ENCODE assay signal across 9 cellular contexts in the genomic region with DNA sequence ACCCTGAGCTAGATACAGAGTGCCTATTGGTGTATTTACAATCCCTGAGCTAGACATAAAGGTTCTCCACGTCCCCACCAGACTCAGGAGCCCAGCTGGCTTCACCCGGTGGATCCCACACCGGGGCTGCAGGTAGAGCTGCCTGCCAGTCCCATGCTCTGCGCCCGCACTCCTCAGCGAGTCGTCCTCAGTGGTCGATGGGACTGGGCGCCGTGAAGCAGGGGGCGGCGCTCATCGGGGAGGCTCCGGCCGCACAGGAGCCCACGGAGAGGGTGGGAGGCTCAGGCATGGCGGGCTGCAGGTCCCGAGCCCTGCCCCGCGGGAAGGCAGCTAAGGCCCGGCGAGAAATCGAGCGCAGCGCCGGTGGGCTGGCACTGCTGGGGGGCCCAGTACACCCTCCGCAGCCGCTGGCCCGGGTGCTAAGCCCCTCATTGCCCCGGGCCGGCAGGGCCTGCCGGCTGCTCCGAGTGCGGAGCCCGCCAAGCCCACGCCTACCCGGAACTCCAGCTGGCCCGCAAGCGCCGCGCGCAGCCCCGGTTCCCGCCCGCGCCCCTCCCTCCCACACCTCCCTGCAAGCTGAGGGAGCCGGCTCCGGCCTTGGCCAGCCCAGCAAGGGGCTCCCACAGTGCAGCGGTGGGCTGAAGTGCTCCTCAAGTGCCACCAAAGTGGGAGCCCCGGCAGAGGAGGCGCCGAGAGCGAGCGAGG. TPM values are rescaled to one million over a fixed set of nuclear protein-coding genes. Genes with fewer than 3 reads are reported as not detected.
DNase-seq lines count a peak whose midpoint lies in the region; ATAC-seq and TF ChIP-seq lines count a peak whose summit lies in the region.
"Not testable (repeated sequence)": the region's sequence is repeated elsewhere in the genome, so short reads cannot be mapped to it uniquely, and the experiment has no call there.
"Had no signal": no experiment of that assay in that cellular context is flagged by ENCODE, and none has a peak within 500 bp of the region (broad histone marks: within the 10 kb centered on the region; RNA-seq: fewer than 3 reads in every experiment).

No MANE protein-coding gene starts in this region.

- H3K4me2 ChIP-seq in OCI-LY7 (ENCODE audit: low read length) (peak overlapping the region; percentile 49; the same call in 1 of the 2 replicates), skeletal muscle satellite cell (ENCODE audit: low read length) (peak overlapping the region; percentile 35)

- not testable (repeated sequence) for H4K20me1 ChIP-seq in OCI-LY7 (ENCODE audit: insufficient read depth, low read length)

- not testable (repeated sequence) for ATAC-seq in activated CD8-positive, alpha-beta memory T cell treated with anti-CD3 and anti-CD28 coated beads, Interleukin-2, amount 10 ng/mL, durations not matched to agents 7 days and 5 days; lower lobe of right lung
- ATAC-seq in upper lobe of right lung: peak; percentile 15

- not testable (repeated sequence) for H3K4me3 ChIP-seq in OCI-LY7 (ENCODE audit: low read depth, low read length, poor library complexity, severe bottlenecking); skeletal muscle satellite cell (ENCODE audit: low read length)
- peak overlapping the region; percentile 22 for H3K4me3 ChIP-seq in fibroblast of the aortic adventitia (ENCODE audit: low read depth, low read length)
- peak overlapping the region; percentile 30 for H3K4me3 ChIP-seq in lower lobe of right lung
- peak overlapping the region; percentile 23 for H3K4me3 ChIP-seq in upper lobe of right lung

- H3K9me3 ChIP-seq in OCI-LY7 (ENCODE audit: low read length); lower lobe of right lung; skeletal muscle satellite cell (replicated peaks; ENCODE audit: low read length); upper lobe of right lung: not testable (repeated sequence)

- not testable (repeated sequence) for H3K27me3 ChIP-seq in lower lobe of right lung (ENCODE audit: low read depth); skeletal muscle satellite cell (ENCODE audit: control insufficient read depth, insufficient read depth, low read length); upper lobe of right lung

- not testable (repeated sequence) for H3K9me2 ChIP-seq in OCI-LY7 (ENCODE audit: insufficient read depth, low read length)

- H3K36me3 ChIP-seq in OCI-LY7 (ENCODE audit: insufficient read depth, low read length); lower lobe of right lung; skeletal muscle satellite cell (ENCODE audit: insufficient read depth, low read length); upper lobe of right lung: not testable (repeated sequence)

- DNase-seq in DMS53 (lab: John Stamatoyannopoulos, UW) (peak; percentile 72), upper lobe of right lung (peak; percentile 74)
- not testable (repeated sequence) for DNase-seq in OCI-LY7 (ENCODE audit: low spot score); MCF 10A (ENCODE audit: unreplicated experiment); fibroblast of the aortic adventitia (ENCODE audit: low read depth); lower lobe of right lung
- peak; percentile 64 for DNase-seq in activated CD8-positive, alpha-beta memory T cell treated with anti-CD3 and anti-CD28 coated beads, Interleukin-2, amount 10 ng/mL, durations not matched to agents 7 days and 5 days

- CTCF ChIA-PET in OCI-LY7 (lab: Charles Lee; ENCODE audit: unreplicated experiment): not testable (repeated sequence)
- CTCF ChIA-PET in activated CD8-positive, alpha-beta memory T cell treated with anti-CD3 and anti-CD28 coated beads, Interleukin-2, amount 10 ng/mL, durations not matched to agents 7 days and 5 days (lab: Charles Lee): interaction anchor here (3.1 to 7.4 kb wide), 2 partner anchors 17 to 31 kb away, joined by 11 to 108 read pairs; a partner anchor contains a TSS
- CTCF ChIA-PET in MCF 10A (lab: Yijun Ruan, JAX): interaction anchor here (0.6 to 3.7 kb wide), 2 partner anchors 10 to 1631 kb away, joined by 3 to 28 read pairs; no protein-coding TSS in a partner anchor

- H3K27ac Mint-ChIP-seq in activated CD8-positive, alpha-beta memory T cell treated with anti-CD3 and anti-CD28 coated beads, Interleukin-2, amount 10 ng/mL, durations not matched to agents 7 days and 5 days: peak overlapping the region; percentile 77
- H3K27ac Mint-ChIP-seq in MCF 10A (ENCODE audit: low read depth, unreplicated experiment): peak overlapping the region; percentile 69

- not testable (repeated sequence) for BruUV-seq in OCI-LY7 (replicated peaks; lab: Mats Ljungman, UMichigan); MCF 10A (replicated peaks; lab: Mats Ljungman, UMichigan)

- intact Hi-C loops in OCI-LY7 (cut with micrococcal nuclease; ENCODE audit: unreplicated experiment): loop anchor here (10.0 kb wide), 2 partner anchors 815 to 1045 kb away; a partner anchor contains a TSS
- intact Hi-C loops in MCF 10A (cut with micrococcal nuclease); lower lobe of right lung (cut with DNase I); upper lobe of right lung (cut with DNase I): not testable (repeated sequence)

- not testable (repeated sequence) for H3K79me2 ChIP-seq in OCI-LY7 (ENCODE audit: insufficient read depth, low read depth, low read length)

- not testable (repeated sequence) for H3K9ac ChIP-seq in skeletal muscle satellite cell (ENCODE audit: low read depth, low read length)

- H3K4me1 Mint-ChIP-seq in activated CD8-positive, alpha-beta memory T cell treated with anti-CD3 and anti-CD28 coated beads, Interleukin-2, amount 10 ng/mL, durations not matched to agents 7 days and 5 days: peaks cover 71% of the 10 kb centered on the region
- not testable (repeated sequence) for H3K4me1 Mint-ChIP-seq in MCF 10A (ENCODE audit: insufficient read depth, unreplicated experiment)

- peaks cover 89% of the 10 kb centered on the region for H3K4me1 ChIP-seq in OCI-LY7 (ENCODE audit: insufficient read depth, low read length, poor library complexity, severe bottlenecking)
- H3K4me1 ChIP-seq in lower lobe of right lung: peaks cover 22% of the 10 kb centered on the region
- H3K4me1 ChIP-seq in skeletal muscle satellite cell (ENCODE audit: control insufficient read depth, insufficient read depth, low read length): not testable (repeated sequence)
- H3K4me1 ChIP-seq in upper lobe of right lung: peaks cover 15% of the 10 kb centered on the region

- not testable (repeated sequence) for TF ChIP-seq CTCF in OCI-LY7 (conservative IDR thresholded peaks at IDR 0.05; ENCODE audit: low read length); MCF 10A (IDR thresholded peaks at IDR 0.05; ENCODE audit: unreplicated experiment); fibroblast of the aortic adventitia (IDR thresholded peaks at IDR 0.05; ENCODE audit: insufficient read depth, low read length); lower lobe of right lung (IDR thresholded peaks at IDR 0.05); upper lobe of right lung (IDR thresholded peaks at IDR 0.05)

- peak overlapping the region; percentile 93 for H3K27ac ChIP-seq in OCI-LY7 (ENCODE audit: low read depth, low read length, poor library complexity, severe bottlenecking)
- H3K27ac ChIP-seq in lower lobe of right lung, upper lobe of right lung: not testable (repeated sequence)

- peaks cover 31% of the 10 kb centered on the region for H3K36me3 Mint-ChIP-seq in activated CD8-positive, alpha-beta memory T cell treated with anti-CD3 and anti-CD28 coated beads, Interleukin-2, amount 10 ng/mL, durations not matched to agents 7 days and 5 days
- not testable (repeated sequence) for H3K36me3 Mint-ChIP-seq in MCF 10A (ENCODE audit: insufficient read depth, unreplicated experiment)

- POLR2A ChIA-PET in OCI-LY7 (lab: Charles Lee): interaction anchor here (0.7 to 1.6 kb wide), 8 partner anchors 9 to 648 kb away, joined by 3 to 6 read pairs (median 4); a partner anchor contains a TSS
- POLR2A ChIA-PET in MCF 10A (lab: Yijun Ruan, JAX): interaction anchor here (1.3 kb wide), 1 partner anchor 92 kb away, joined by 4 read pairs; no protein-coding TSS in a partner anchor

- not testable (repeated sequence) for H2AFZ ChIP-seq in OCI-LY7 (ENCODE audit: low read length)

- H3K4me3 Mint-ChIP-seq in activated CD8-positive, alpha-beta memory T cell treated with anti-CD3 and anti-CD28 coated beads, Interleukin-2, amount 10 ng/mL, durations not matched to agents 7 days and 5 days: peak overlapping the region; percentile 60
- peak overlapping the region; percentile 71 for H3K4me3 Mint-ChIP-seq in MCF 10A (ENCODE audit: unreplicated experiment)

- H3K9me3 Mint-ChIP-seq in activated CD8-positive, alpha-beta memory T cell treated with anti-CD3 and anti-CD28 coated beads, Interleukin-2, amount 10 ng/mL, durations not matched to agents 7 days and 5 days (ENCODE audit: low read depth); MCF 10A (ENCODE audit: unreplicated experiment): not testable (repeated sequence)

- not testable (repeated sequence) for H3K27me3 Mint-ChIP-seq in activated CD8-positive, alpha-beta memory T cell treated with anti-CD3 and anti-CD28 coated beads, Interleukin-2, amount 10 ng/mL, durations not matched to agents 7 days and 5 days; MCF 10A (ENCODE audit: insufficient read depth, unreplicated experiment)

RNA-seq across cellular contexts. Expression of a gene that starts 6.7 kb away (rescaled TPM):
- total RNA-seq in OCI-LY7 (2014; rRNA removed; shearing (Covaris generic)): 68.4 and 73.3 TPM in 2 replicates
- total RNA-seq in OCI-LY7 (2022) (106 and 114 TPM in 2 replicates), MCF 10A (2022) (not detected in 2 replicates), fibroblast of the aortic adventitia (ENCODE audit: low replicate concordance) (not detected in 2 replicates), lower lobe of right lung (1.7 TPM), upper lobe of right lung (3.4 TPM)
- total RNA-seq in activated CD8-positive, alpha-beta memory T cell treated with anti-CD3 and anti-CD28 coated beads, Interleukin-2, amount 10 ng/mL, durations not matched to agents 7 days and 5 days: 1 to 10 TPM; 2.2 to 8.8 TPM
- total RNA-seq in skeletal muscle satellite cell (2012; rRNA removed): not detected in 2 replicates
- total RNA-seq: frontal cortex had no signal

RNA-seq across cellular contexts. Expression of a gene that starts 21.1 kb away (rescaled TPM):
- 12.3 and 13.7 TPM in 2 replicates for total RNA-seq in OCI-LY7 (2014; rRNA removed; shearing (Covaris generic))
- total RNA-seq in OCI-LY7 (2022): 9.7 and 10.3 TPM in 2 replicates
- 100 to 1,000 TPM in 1 of 2 experiments, 10 to 100 TPM in 1; 76.0 to 104 TPM for total RNA-seq in activated CD8-positive, alpha-beta memory T cell treated with anti-CD3 and anti-CD28 coated beads, Interleukin-2, amount 10 ng/mL, durations not matched to agents 7 days and 5 days
- total RNA-seq in MCF 10A (2022): not detected in 2 replicates
- total RNA-seq in fibroblast of the aortic adventitia (ENCODE audit: low replicate concordance): not detected in 2 replicates
- 11.4 TPM for total RNA-seq in lower lobe of right lung
- not detected in 2 replicates for total RNA-seq in skeletal muscle satellite cell (2012; rRNA removed)
- total RNA-seq in upper lobe of right lung: 14.5 TPM
- total RNA-seq: frontal cortex had no signal

Comparison
In these comparisons a context has a peak if more than half of its experiments do, and no peak if none do; other contexts are left out.
1. RNA of a gene that starts 6.7 kb away (total RNA-seq): 68.4 to 114 TPM in OCI-LY7; 2.2 to 8.8 TPM in activated CD8-positive, alpha-beta memory T cell treated with anti-CD3 and anti-CD28 coated beads, Interleukin-2, amount 10 ng/mL, durations not matched to agents 7 days and 5 days, 3.4 TPM in upper lobe of right lung (single experiment), 1.7 TPM in lower lobe of right lung (single experiment), not detected in MCF 10A and not detected in fibroblast of the aortic adventitia; every median in the first group is over 4 times any median in the second.
2. RNA of a gene that starts 21.1 kb away (total RNA-seq): 76.0 to 104 TPM in activated CD8-positive, alpha-beta memory T cell treated with anti-CD3 and anti-CD28 coated beads, Interleukin-2, amount 10 ng/mL, durations not matched to agents 7 days and 5 days, 14.5 TPM in upper lobe of right lung (single experiment), 9.7 to 13.7 TPM in OCI-LY7 and 11.4 TPM in lower lobe of right lung (single experiment); not detected in MCF 10A and not detected in fibroblast of the aortic adventitia; every median in the first group is over 10 times any median in the second.